In the genomic region with DNA sequence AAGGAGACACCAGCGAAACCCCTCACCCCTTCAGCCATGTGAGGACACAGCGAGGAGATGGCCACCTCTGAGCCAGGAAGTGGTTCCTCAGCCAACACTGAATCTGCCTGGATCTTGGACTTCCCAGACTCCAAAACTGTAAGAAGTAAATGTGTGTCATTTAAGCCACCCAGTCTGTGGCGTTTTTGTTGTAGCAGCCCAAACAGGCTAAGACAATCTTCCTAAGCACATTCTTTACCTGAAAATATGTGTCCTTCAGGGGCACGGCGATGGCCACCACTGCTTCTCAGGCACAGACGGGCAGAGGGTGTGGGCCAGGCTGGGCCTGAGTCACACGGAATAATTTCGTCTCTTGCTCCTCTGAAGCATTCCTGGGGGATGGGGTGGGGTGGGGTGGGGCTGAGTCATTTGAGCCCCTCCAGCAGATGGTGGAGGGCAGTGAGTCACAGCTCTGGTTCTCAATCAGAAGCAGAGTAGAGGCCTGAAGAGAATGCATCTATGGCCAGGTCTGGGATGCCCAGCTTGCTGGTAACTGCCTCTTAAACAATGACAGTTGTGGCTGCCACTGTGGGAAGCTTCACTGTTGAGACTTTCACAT, we compare ENCODE assay signal across 10 cellular contexts.
A peak's percentile ranks its signal among the peaks of the same experiment; 100 is the strongest.
DNase-seq lines count a peak whose midpoint lies in the region; ATAC-seq and TF ChIP-seq lines count a peak whose summit lies in the region.
"Had no signal": no experiment of that assay in that cellular context is flagged by ENCODE, and none has a peak within 500 bp of the region (broad histone marks: within the 10 kb centered on the region; RNA-seq: fewer than 3 reads in every experiment).

No MANE protein-coding gene starts in this region.

- peaks cover 0 to 4% (median 0%) of the 10 kb centered on the region in 4 donors for H3K9me3 ChIP-seq in sigmoid colon
- H3K9me3 ChIP-seq: prostate gland had no signal

- 88 to 89% methylated on average over 8 of the region's 8 CpGs for WGBS in sigmoid colon, 2 donors

- no peak for ATAC-seq in HG03175 (IDR thresholded peaks at IDR 0.05; ENCODE audit: unreplicated experiment)
- no peak for ATAC-seq in HG03108 (IDR thresholded peaks at IDR 0.05; ENCODE audit: unreplicated experiment)

- no peak overlapping the region for H3K4me3 ChIP-seq in sigmoid colon
- H3K4me3 ChIP-seq: prostate gland had no signal

- intact Hi-C loops in sigmoid colon (cut with DNase I) = loop anchor here (5.0 kb wide), 1 partner anchor 258 kb away; no protein-coding TSS in a partner anchor

- TF ChIP-seq POLR2A in sigmoid colon (IDR thresholded peaks at IDR 0.05) = no peak

- TF ChIP-seq EP300 in sigmoid colon (IDR thresholded peaks at IDR 0.05) = no peak

- DNase-seq in DMS 273 treated with DMSO at 0.1 percent for 48 hours (lab: John Stamatoyannopoulos, UW) = peak; percentile 50
- peak; percentile 67 for DNase-seq in LoVo (ENCODE audit: low spot score)
- DNase-seq in dermis blood vessel endothelial cell = peak; percentile 50
- peak; percentile 58 for DNase-seq in sigmoid colon
- no peak for DNase-seq in effector CD4-positive, alpha-beta T cell
- DNase-seq in T-helper 9 cell = no peak
- DNase-seq: activated CD8-positive, alpha-beta memory T cell treated with anti-CD3 and anti-CD28 coated beads, Interleukin-2, amount 50 U/mL, for 4 hours had no signal

- H3K36me3 ChIP-seq in sigmoid colon = no peaks in the 10 kb centered on the region
- H3K36me3 ChIP-seq: prostate gland had no signal

- H3K27ac ChIP-seq in sigmoid colon = peak overlapping the region in 3 of 4 donors; percentile 67 to 84 (median 78)

- H3K4me1 ChIP-seq in sigmoid colon = peaks cover 0 to 27% (median 22%) of the 10 kb centered on the region in 4 donors
- H3K4me1 ChIP-seq: prostate gland had no signal

- H3K27me3 ChIP-seq in sigmoid colon = no peaks in the 10 kb centered on the region

- TF ChIP-seq CTCF in sigmoid colon (IDR thresholded peaks at IDR 0.05) = no peak

Comparison
In these comparisons a context has a peak if more than half of its experiments do, and no peak if none do; other contexts are left out.
1. DNase-seq: peak in DMS 273 treated with DMSO at 0.1 percent for 48 hours (single experiment), LoVo (single experiment), dermis blood vessel endothelial cell (single experiment) and sigmoid colon (single experiment); none in effector CD4-positive, alpha-beta T cell (single experiment) and T-helper 9 cell (single experiment).